Comparison of ENCODE assay signal across 8 cellular contexts in the genomic region with DNA sequence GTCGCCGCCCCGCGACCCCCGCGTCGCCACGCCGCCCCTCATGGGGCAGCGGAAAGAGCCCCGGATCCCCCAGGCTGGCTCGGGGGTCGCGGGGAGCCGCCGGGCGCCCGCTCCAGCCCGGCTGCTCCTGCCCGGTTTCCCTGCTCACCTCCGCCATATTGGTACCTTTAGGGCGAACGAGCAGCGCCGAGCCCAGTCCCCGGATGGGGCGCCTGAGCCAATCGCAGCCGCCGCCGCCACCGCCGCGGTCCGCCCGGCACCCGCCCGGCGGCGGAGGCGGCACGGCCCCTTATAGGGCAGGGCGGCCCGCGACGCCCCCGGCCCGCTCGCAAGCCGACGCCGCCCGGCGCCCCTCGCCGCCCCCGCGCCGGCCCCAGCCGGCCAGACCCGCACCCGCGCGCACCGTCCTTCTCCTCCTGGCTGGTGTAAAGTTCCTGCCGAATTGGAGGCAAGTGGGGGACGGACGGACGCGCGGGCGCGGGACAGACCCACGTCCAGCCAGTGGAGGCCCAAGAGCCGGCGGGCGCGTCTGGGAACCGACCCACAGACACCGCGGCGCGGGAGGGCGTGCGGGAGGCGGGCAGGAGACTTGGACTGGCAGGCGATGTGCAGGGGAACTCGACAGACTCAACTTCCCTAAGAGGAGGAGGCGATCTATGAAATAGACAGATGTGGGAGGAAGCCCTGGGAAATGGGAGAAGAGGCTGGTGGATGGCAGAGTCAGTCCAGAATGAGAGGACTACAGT. TPM values are rescaled to one million over a fixed set of nuclear protein-coding genes. Genes with fewer than 3 reads are reported as not detected.
A peak's percentile ranks its signal among the peaks of the same experiment; 100 is the strongest.
DNase-seq lines count a peak whose midpoint lies in the region; ATAC-seq lines count a peak whose summit lies in the region.

A gene with protein sequence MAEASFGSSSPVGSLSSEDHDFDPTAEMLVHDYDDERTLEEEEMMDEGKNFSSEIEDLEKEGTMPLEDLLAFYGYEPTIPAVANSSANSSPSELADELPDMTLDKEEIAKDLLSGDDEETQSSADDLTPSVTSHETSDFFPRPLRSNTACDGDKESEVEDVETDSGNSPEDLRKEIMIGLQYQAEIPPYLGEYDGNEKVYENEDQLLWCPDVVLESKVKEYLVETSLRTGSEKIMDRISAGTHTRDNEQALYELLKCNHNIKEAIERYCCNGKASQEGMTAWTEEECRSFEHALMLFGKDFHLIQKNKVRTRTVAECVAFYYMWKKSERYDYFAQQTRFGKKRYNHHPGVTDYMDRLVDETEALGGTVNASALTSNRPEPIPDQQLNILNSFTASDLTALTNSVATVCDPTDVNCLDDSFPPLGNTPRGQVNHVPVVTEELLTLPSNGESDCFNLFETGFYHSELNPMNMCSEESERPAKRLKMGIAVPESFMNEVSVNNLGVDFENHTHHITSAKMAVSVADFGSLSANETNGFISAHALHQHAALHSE (minus strand): TSS at position 178 of the 746 bp plus-strand sequence. CDS start 21 bp downstream, at position 157.

- peak within 1 kb of the TSS; percentile 93 for H2AFZ ChIP-seq in mesenchymal stem cell (ENCODE audit: low read depth, low read length)

- peak within 1 kb of the TSS; percentile 57 for H2BK5ac ChIP-seq in mesenchymal stem cell (ENCODE audit: low read depth, low read length, poor library complexity, severe bottlenecking)

- no peaks in the 10 kb centered on the region for H3K9me3 Mint-ChIP-seq in activated CD8-positive, alpha-beta T cell treated with anti-CD3 and anti-CD28 coated beads, Interleukin-2, amount 10 ng/mL, durations not matched to agents 7 days and 5 days (ENCODE audit: insufficient read depth)

- H2BK15ac ChIP-seq in mesenchymal stem cell (ENCODE audit: low read depth, poor library complexity, severe bottlenecking), result peak within 1 kb of the TSS; percentile 98

- H3K4me2 ChIP-seq in mesenchymal stem cell (ENCODE audit: low read length, poor library complexity, severe bottlenecking), result peak within 1 kb of the TSS; percentile 99

- WGBS in mesenchymal stem cell, result under 1% methylated on average over 62 of the region's 89 CpGs

- peak within 1 kb of the TSS; percentile 89 for H2BK120ac ChIP-seq in mesenchymal stem cell (ENCODE audit: low read depth, low read length)

- peak within 1 kb of the TSS; percentile 94 for H3K9ac ChIP-seq in mesenchymal stem cell (ENCODE audit: low read length)

- peak within 1 kb of the TSS; percentile 66 to 92 for H3K14ac ChIP-seq in mesenchymal stem cell (ENCODE audit: low read length in 2 of 2)

- H3K4me1 Mint-ChIP-seq in activated CD8-positive, alpha-beta T cell treated with anti-CD3 and anti-CD28 coated beads, Interleukin-2, amount 10 ng/mL, durations not matched to agents 7 days and 5 days (ENCODE audit: low read depth), result peaks cover 24% of the 10 kb centered on the region

- H2AK5ac ChIP-seq in mesenchymal stem cell (ENCODE audit: low read length, severe bottlenecking), result no peak within 1 kb of the TSS

- peak within 1 kb of the TSS; percentile 63 for H3K27ac ChIP-seq in mesenchymal stem cell (ENCODE audit: low read length, poor library complexity, severe bottlenecking)

- peaks cover 22% of the 10 kb centered on the region for H3K27me3 Mint-ChIP-seq in activated CD8-positive, alpha-beta T cell treated with anti-CD3 and anti-CD28 coated beads, Interleukin-2, amount 10 ng/mL, durations not matched to agents 7 days and 5 days (ENCODE audit: low read depth)

- peak within 1 kb of the TSS; percentile 90 for H4K8ac ChIP-seq in mesenchymal stem cell (ENCODE audit: low read length)

- H3K4ac ChIP-seq in mesenchymal stem cell (ENCODE audit: low read depth in 1 of 2, low read length in 2 of 2), result peak within 1 kb of the TSS; percentile 64 to 84

- ATAC-seq in GM19025 (IDR thresholded peaks at IDR 0.05; ENCODE audit: low read depth, unreplicated experiment), result peak; percentile 95
- ATAC-seq in HG03196 (IDR thresholded peaks at IDR 0.05; ENCODE audit: unreplicated experiment), result peak; percentile 91
- peak; percentile 93 for ATAC-seq in activated CD8-positive, alpha-beta T cell treated with anti-CD3 and anti-CD28 coated beads, Interleukin-2, amount 10 ng/mL, durations not matched to agents 7 days and 5 days

- CTCF ChIA-PET in activated CD8-positive, alpha-beta T cell treated with anti-CD3 and anti-CD28 coated beads, Interleukin-2, amount 10 ng/mL, durations not matched to agents 7 days and 5 days (lab: Charles Lee), result no interaction called here

- POLR2A ChIA-PET in activated CD8-positive, alpha-beta T cell treated with anti-CD3 and anti-CD28 coated beads, Interleukin-2, amount 10 ng/mL, durations not matched to agents 7 days and 5 days (lab: Charles Lee), result no interaction called here

- H3K36me3 Mint-ChIP-seq in activated CD8-positive, alpha-beta T cell treated with anti-CD3 and anti-CD28 coated beads, Interleukin-2, amount 10 ng/mL, durations not matched to agents 7 days and 5 days (ENCODE audit: low read depth), result peaks cover 12% of the 10 kb centered on the region

- H3K27me3 ChIP-seq in mesenchymal stem cell (ENCODE audit: control insufficient read depth in 1 of 2, insufficient read depth in 1 of 2, low read length in 2 of 2), result peaks cover 0 to 4% of the 10 kb centered on the region in 2 experiments

- peak within 1 kb of the TSS; percentile 90 to 94 for H3K18ac ChIP-seq in mesenchymal stem cell (ENCODE audit: low read depth in 1 of 2, low read length in 2 of 2)

- H3K27ac Mint-ChIP-seq in activated CD8-positive, alpha-beta T cell treated with anti-CD3 and anti-CD28 coated beads, Interleukin-2, amount 10 ng/mL, durations not matched to agents 7 days and 5 days, result peak within 1 kb of the TSS; percentile 83

- peak within 1 kb of the TSS in 1 of 2 experiments; percentile 83 for H2BK12ac ChIP-seq in mesenchymal stem cell (ENCODE audit: low read length in 2 of 2)

- peak within 1 kb of the TSS; percentile 98 for H3K4me3 Mint-ChIP-seq in activated CD8-positive, alpha-beta T cell treated with anti-CD3 and anti-CD28 coated beads, Interleukin-2, amount 10 ng/mL, durations not matched to agents 7 days and 5 days

- H4K91ac ChIP-seq in mesenchymal stem cell (ENCODE audit: low read length), result peak within 1 kb of the TSS; percentile 90

- H3K36me3 ChIP-seq in mesenchymal stem cell (ENCODE audit: control insufficient read depth in 1 of 2, insufficient read depth in 2 of 2, low read depth in 1 of 2, low read length in 2 of 2), result peaks cover 0 to 20% of the 10 kb centered on the region in 2 experiments

- H3K79me1 ChIP-seq in mesenchymal stem cell (replicated peaks; ENCODE audit: low read length, poor library complexity, severe bottlenecking), result peaks cover 13% of the 10 kb centered on the region

- H3K23ac ChIP-seq in mesenchymal stem cell (ENCODE audit: low read length in 2 of 2), result peak within 1 kb of the TSS; percentile 60 to 94

- DNase-seq in AG20443 (ENCODE audit: low spot score) (peak; percentile 97), NCI-H69 (lab: John Stamatoyannopoulos, UW) (peak; percentile 88), mesenchymal stem cell (peak; percentile 83)
- peak; percentile 83 for DNase-seq in activated CD8-positive, alpha-beta T cell treated with anti-CD3 and anti-CD28 coated beads, Interleukin-2, amount 10 ng/mL, durations not matched to agents 7 days and 5 days
- peak; percentile 61 for DNase-seq in effector CD8-positive, alpha-beta T cell (lab: John Stamatoyannopoulos, UW)
- DNase-seq in stimulated activated CD8-positive, alpha-beta memory T cell treated with anti-CD3 and anti-CD28 coated beads, Interleukin-12 subunit alpha, Interleukin-12 subunit beta, amount 100 ng/mL, for 4 hours (ENCODE audit: low read depth), result peak; percentile 69

- H3K4me1 ChIP-seq in mesenchymal stem cell (ENCODE audit: control insufficient read depth, insufficient read depth, low read depth, low read length), result peaks cover 6% of the 10 kb centered on the region

- H3K9me3 ChIP-seq in mesenchymal stem cell (ENCODE audit: control insufficient read depth, low read length), result no peaks in the 10 kb centered on the region

- peak within 1 kb of the TSS; percentile 94 to 97 for H3K4me3 ChIP-seq in mesenchymal stem cell (ENCODE audit: insufficient read depth in 1 of 2, low read depth in 1 of 2, low read length in 2 of 2)

RNA-seq across cellular contexts. Expression of the gene that starts here (rescaled TPM):
- 10 to 100 TPM; 22.5 to 24.1 TPM for total RNA-seq in activated CD8-positive, alpha-beta T cell treated with anti-CD3 and anti-CD28 coated beads, Interleukin-2, amount 10 ng/mL, durations not matched to agents 7 days and 5 days
- 8.2 TPM for polyA plus RNA-seq in mesenchymal stem cell (2013, experiment 1 of 2)
- 10.0 TPM for polyA plus RNA-seq in mesenchymal stem cell (2013, experiment 2 of 2)

Comparison
In these comparisons a context has a peak if more than half of its experiments do, and no peak if none do; other contexts are left out.
1. Peak in every context shown above with its lines: DNase-seq, ATAC-seq, H3K4me3 ChIP-seq and H3K27ac ChIP-seq.